ENCODE assay signal across 8 cellular contexts in the genomic region with DNA sequence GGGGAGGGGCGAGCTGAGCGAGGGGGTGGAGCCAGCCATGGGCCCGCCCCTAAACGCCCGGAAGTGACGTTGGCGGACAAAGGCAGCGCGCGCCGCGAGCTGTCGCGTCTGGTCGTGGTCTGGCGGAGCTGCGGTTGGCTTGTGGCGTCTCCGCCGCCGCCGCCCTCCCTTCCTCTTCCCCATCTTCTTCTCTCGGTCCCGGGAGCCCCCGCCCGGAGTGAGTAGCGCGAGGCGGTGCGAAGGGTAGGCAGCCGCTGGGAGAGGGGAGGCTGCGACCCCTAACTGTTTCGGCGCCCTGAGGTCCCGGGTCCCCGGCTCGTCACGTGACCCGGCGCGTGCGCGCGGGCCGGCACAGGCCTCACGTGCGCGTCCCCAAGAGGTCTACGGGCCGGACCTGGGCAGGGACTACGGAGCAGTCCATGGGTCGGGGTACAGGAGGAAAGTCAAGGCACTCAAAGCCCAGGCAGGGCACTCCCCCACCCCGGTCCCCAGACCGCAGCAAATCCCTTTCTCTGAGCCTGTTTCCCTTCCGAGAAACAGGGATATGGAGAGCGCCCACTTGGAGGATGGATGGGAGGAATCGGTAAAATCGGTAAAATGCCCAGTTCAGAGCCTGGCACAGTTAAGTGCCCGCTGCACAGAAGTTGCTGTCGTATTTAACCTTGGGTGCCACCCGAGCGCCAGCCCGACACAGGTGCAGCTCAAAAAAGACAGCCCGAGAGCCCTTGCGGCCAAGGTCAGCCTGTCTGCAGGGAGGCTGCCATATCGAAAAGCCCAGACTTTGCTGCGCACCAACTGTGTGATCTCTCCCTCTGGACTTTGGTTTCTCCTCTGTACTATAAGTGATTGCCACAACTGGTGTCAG. TPM values are rescaled to one million over a fixed set of nuclear protein-coding genes. Genes with fewer than 3 reads are reported as not detected.
DNase-seq lines count a peak whose midpoint lies in the region; ATAC-seq and TF ChIP-seq lines count a peak whose summit lies in the region.

A gene with protein sequence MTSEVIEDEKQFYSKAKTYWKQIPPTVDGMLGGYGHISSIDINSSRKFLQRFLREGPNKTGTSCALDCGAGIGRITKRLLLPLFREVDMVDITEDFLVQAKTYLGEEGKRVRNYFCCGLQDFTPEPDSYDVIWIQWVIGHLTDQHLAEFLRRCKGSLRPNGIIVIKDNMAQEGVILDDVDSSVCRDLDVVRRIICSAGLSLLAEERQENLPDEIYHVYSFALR (plus strand): TSS at position 85 of the 865 bp plus-strand sequence. CDS start 6,541 bp downstream, outside the sequence.

- peaks cover 53% of the 10 kb centered on the region for H3K79me2 ChIP-seq in OCI-LY3 (ENCODE audit: low read length)

- peak within 1 kb of the TSS; percentile 90 for H3K4me3 Mint-ChIP-seq in Caco-2 (ENCODE audit: unreplicated experiment)

- ATAC-seq in mucosa of descending colon: peak; percentile 95

- peak; percentile 81 to 89 for DNase-seq in Caco-2
- DNase-seq in GM20000 (ENCODE audit: low spot score): peak; percentile 95
- DNase-seq in HT1080 (ENCODE audit: low read depth): peak; percentile 79
- DNase-seq in activated T-cell treated with anti-CD3 and anti-CD28 coated beads for 1 hour (ENCODE audit: low read depth): peak; percentile 89
- peak; percentile 83 for DNase-seq in epithelial cell of esophagus (ENCODE audit: low read depth)
- peak; percentile 90 to 93 (median 92) for DNase-seq in mucosa of descending colon
- DNase-seq in stimulated activated CD8-positive, alpha-beta memory T cell treated with anti-CD3 and anti-CD28 coated beads, Interleukin-4, amount 100 ng/mL, for 24 hours (ENCODE audit: low read depth): peak; percentile 81

- H3K4me3 ChIP-seq in Caco-2 (ENCODE audit: low read depth, low read length): peak within 1 kb of the TSS; percentile 56
- peak within 1 kb of the TSS; percentile 96 for H3K4me3 ChIP-seq in OCI-LY3 (ENCODE audit: low read length)
- H3K4me3 ChIP-seq in epithelial cell of esophagus (ENCODE audit: low read length): peak within 1 kb of the TSS; percentile 90
- H3K4me3 ChIP-seq in mucosa of descending colon: peak within 1 kb of the TSS; percentile 29

- CTCF ChIA-PET in Caco-2 (lab: Charles Lee): interaction anchor here (0.6 to 3.1 kb wide), 13 partner anchors 12 to 808 kb away, joined by 3 to 27 read pairs (median 4); a partner anchor contains a TSS

- H4K20me1 ChIP-seq in OCI-LY3 (ENCODE audit: insufficient read depth, low read length): peaks cover 49% of the 10 kb centered on the region

- H3K36me3 ChIP-seq in Caco-2 (ENCODE audit: control insufficient read depth, insufficient read depth, low read length) (peaks cover 2% of the 10 kb centered on the region), OCI-LY3 (replicated peaks; ENCODE audit: low read depth, low read length) (peaks cover 16% of the 10 kb centered on the region), mucosa of descending colon (ENCODE audit: low read depth) (no peaks in the 10 kb centered on the region)

- H3K27ac ChIP-seq in OCI-LY3 (ENCODE audit: low read length): peak within 1 kb of the TSS; percentile 62

- H3K9me3 Mint-ChIP-seq in Caco-2 (ENCODE audit: unreplicated experiment): no peaks in the 10 kb centered on the region

- peak within 1 kb of the TSS; percentile 83 for H2AFZ ChIP-seq in OCI-LY3 (ENCODE audit: low read depth, low read length)

- BruUV-seq in Caco-2 (replicated peaks; lab: Mats Ljungman, UMichigan): TSS peak; percentile 42

- POLR2A ChIA-PET in Caco-2 (lab: Charles Lee): interaction anchor here (0.5 to 2.0 kb wide), 10 partner anchors 9 to 511 kb away, joined by 3 to 17 read pairs (median 4); a partner anchor contains a TSS

- TF ChIP-seq CTCF in Caco-2 (IDR thresholded peaks at IDR 0.05; ENCODE audit: insufficient read depth in 1 of 2, low read depth in 1 of 2, low read length in 1 of 2, severe bottlenecking in 1 of 2, unreplicated experiment in 1 of 2) (no peak), GM20000 (IDR thresholded peaks at IDR 0.05; ENCODE audit: extremely low read depth, missing control alignments) (no peak), OCI-LY3 (IDR thresholded peaks at IDR 0.05; ENCODE audit: low read depth, low read length) (no peak), epithelial cell of esophagus (IDR thresholded peaks at IDR 0.05; ENCODE audit: insufficient read depth, low read depth, low read length, missing control alignments) (no peak), mucosa of descending colon (IDR thresholded peaks at IDR 0.05) (no peak)

- peak within 1 kb of the TSS; percentile 81 for H3K27ac Mint-ChIP-seq in Caco-2 (ENCODE audit: unreplicated experiment)

- H3K27me3 ChIP-seq in Caco-2 (replicated peaks; ENCODE audit: control insufficient read depth, insufficient read depth, low read length) (no peaks in the 10 kb centered on the region), OCI-LY3 (ENCODE audit: low read depth, low read length) (no peaks in the 10 kb centered on the region)

- H3K36me3 Mint-ChIP-seq in Caco-2 (ENCODE audit: insufficient read depth, unreplicated experiment): peaks cover 32% of the 10 kb centered on the region

- H3K4me1 ChIP-seq in Caco-2 (peaks cover 11% of the 10 kb centered on the region), OCI-LY3 (ENCODE audit: low read length) (peaks cover 29% of the 10 kb centered on the region), mucosa of descending colon (ENCODE audit: low read depth) (peaks cover 15% of the 10 kb centered on the region)

- H3K9ac ChIP-seq in OCI-LY3 (ENCODE audit: low read length): peak within 1 kb of the TSS; percentile 94

- H3K9me3 ChIP-seq in Caco-2 (no peaks in the 10 kb centered on the region), OCI-LY3 (ENCODE audit: insufficient read depth, low read length) (no peaks in the 10 kb centered on the region), mucosa of descending colon (no peaks in the 10 kb centered on the region)

- H3K27me3 Mint-ChIP-seq in Caco-2 (ENCODE audit: insufficient read depth, unreplicated experiment): no peaks in the 10 kb centered on the region

- peak within 1 kb of the TSS; percentile 100 for H3K4me2 ChIP-seq in OCI-LY3 (ENCODE audit: low read length)

- peaks cover 3% of the 10 kb centered on the region for H3K4me1 Mint-ChIP-seq in Caco-2 (ENCODE audit: low read depth, unreplicated experiment)

- intact Hi-C loops in Caco-2 (cut with micrococcal nuclease; ENCODE audit: unreplicated experiment) (no loop called here), mucosa of descending colon (cut with DNase I, micrococcal nuclease) (no loop called here)

RNA-seq across cellular contexts. Expression of the gene that starts here (rescaled TPM):
- total RNA-seq in Caco-2 (2022) (44.1 and 51.6 TPM in 2 replicates), mucosa of descending colon (10 to 100 TPM; 22.0 to 32.0 (median 26.2) TPM)
- total RNA-seq in HT1080 (2014; rRNA removed; shearing (Covaris generic)): 65.9 and 66.4 TPM in 2 replicates
- polyA plus RNA-seq in HT1080 (2015; cell fraction: cytosol; rRNA removed): 55.8 and 77.9 TPM in 2 replicates
- polyA plus RNA-seq in HT1080 (2015; cell fraction: nucleus; rRNA removed): 36.7 and 44.6 TPM in 2 replicates

Comparison
In these comparisons a context has a peak if more than half of its experiments do, and no peak if none do; other contexts are left out.
1. Peak in every context shown above with its lines: DNase-seq, ATAC-seq, H3K4me3 ChIP-seq and H3K27ac ChIP-seq.
2. H3K4me3 ChIP-seq: peak in every context shown above with its lines; median percentile 96 in OCI-LY3; 90 in epithelial cell of esophagus; 56 in Caco-2; 29 in mucosa of descending colon.